In genomic region chr17:36791961-36792475, GRCh38 we compare ENCODE assay signal across 21 cellular contexts.
DNase-seq lines count a peak whose midpoint lies in the region; ATAC-seq and TF ChIP-seq lines count a peak whose summit lies in the region.
"Had no signal": no experiment of that assay in that cellular context is flagged by ENCODE, and none has a peak within 500 bp of the region (broad histone marks: within the 10 kb centered on the region; RNA-seq: fewer than 3 reads in every experiment).

No MANE protein-coding gene starts in this region.

- peak overlapping the region; percentile 40 for H3K27ac ChIP-seq in HUES48 (ENCODE audit: low read depth, low read length)
- no peak overlapping the region for H3K27ac ChIP-seq in neural progenitor cell
- H3K27ac ChIP-seq: BLaER1, GM23248, Peyer's patch, SJSA1 had no signal

- H3K9ac ChIP-seq in HUES48 (ENCODE audit: low read depth, low read length) = no peak overlapping the region
- H3K9ac ChIP-seq in neural progenitor cell = no peak overlapping the region
- H3K9ac ChIP-seq: BLaER1, GM23248 had no signal

- no peak overlapping the region for H3K4me3 Mint-ChIP-seq in T-helper 17 cell
- no peak overlapping the region for H3K4me3 Mint-ChIP-seq in neural progenitor cell
- H3K4me3 Mint-ChIP-seq: CD4-positive, alpha-beta T cell had no signal

- H3K27me3 Mint-ChIP-seq in T-helper 17 cell (peaks cover 31% of the 10 kb centered on the region), neural progenitor cell (ENCODE audit: insufficient read depth, low read depth) (peaks cover 18% of the 10 kb centered on the region)

- peak overlapping the region; percentile 12 for H3K27ac Mint-ChIP-seq in T-helper 17 cell
- no peak overlapping the region for H3K27ac Mint-ChIP-seq in neural progenitor cell
- H3K27ac Mint-ChIP-seq in activated naive CD4-positive, alpha-beta T cell treated with anti-CD3 and anti-CD28 coated beads, Interleukin-2, amount 50 U/mL, for 72 hours = no peak overlapping the region
- H3K27ac Mint-ChIP-seq: CD4-positive, alpha-beta T cell had no signal

- no peaks in the 10 kb centered on the region for H3K9me3 Mint-ChIP-seq in neural progenitor cell
- no peaks in the 10 kb centered on the region for H3K9me3 Mint-ChIP-seq in activated naive CD4-positive, alpha-beta T cell treated with anti-CD3 and anti-CD28 coated beads, Interleukin-2, amount 50 U/mL, for 72 hours
- H3K9me3 Mint-ChIP-seq: CD4-positive, alpha-beta T cell had no signal

- ATAC-seq in T-helper 17 cell = no peak
- ATAC-seq in activated naive CD4-positive, alpha-beta T cell treated with anti-CD3 and anti-CD28 coated beads, Interleukin-2, amount 50 U/mL, for 72 hours = no peak
- ATAC-seq: HCT116 had no signal

- H3K4me2 ChIP-seq in neural progenitor cell = peak overlapping the region; percentile 35
- H3K4me2 ChIP-seq: BLaER1 had no signal

- no peaks in the 10 kb centered on the region for H3K9me3 ChIP-seq in HUES48 (ENCODE audit: control insufficient read depth, insufficient read depth, low read length)
- H3K9me3 ChIP-seq in T-helper 17 cell (ENCODE audit: control insufficient read depth, low read length, poor library complexity, severe bottlenecking) = no peaks in the 10 kb centered on the region
- no peaks in the 10 kb centered on the region for H3K9me3 ChIP-seq in neural progenitor cell (ENCODE audit: low read depth)
- H3K9me3 ChIP-seq: BLaER1, Peyer's patch, SJSA1 had no signal

- H3K27me3 ChIP-seq in HUES48 (ENCODE audit: control insufficient read depth, insufficient read depth, low read length) = peaks cover 4% of the 10 kb centered on the region; the same call in 1 of the 2 replicates
- H3K27me3 ChIP-seq in neural progenitor cell = peaks cover 9% of the 10 kb centered on the region
- H3K27me3 ChIP-seq: BLaER1, Peyer's patch had no signal

- H3K4me1 Mint-ChIP-seq in T-helper 17 cell = peaks cover 2% of the 10 kb centered on the region
- H3K4me1 Mint-ChIP-seq in neural progenitor cell = peaks cover 13% of the 10 kb centered on the region

- no peak overlapping the region for H2AFZ ChIP-seq in neural progenitor cell (replicated peaks)
- H2AFZ ChIP-seq: GM23248 had no signal

- no peak for TF ChIP-seq CTCF in neural progenitor cell (IDR thresholded peaks at IDR 0.05)

- DNase-seq in T-helper 17 cell (no peak), islet precursor cell (peak; percentile 45), neural progenitor cell (ENCODE audit: low spot score) (no peak), NCI-H82 (lab: John Stamatoyannopoulos, UW) (no peak), RKO (ENCODE audit: low spot score) (no peak)
- no peak for DNase-seq in activated naive CD4-positive, alpha-beta T cell treated with anti-CD3 and anti-CD28 coated beads, Interleukin-2, amount 50 U/mL, for 72 hours (ENCODE audit: low spot score in 2 of 2)
- DNase-seq in activated CD4-positive, CD25-positive, alpha-beta regulatory T cell treated with anti-CD3 and anti-CD28 coated beads, Interleukin-2, amount 50 U/mL, for 72 hours = no peak
- DNase-seq: CD4-positive, alpha-beta T cell; COR-L47; DMS79; GM23248; Karpas-422; MV-4-11; NCI-H187; NCI-H2107; NCI-H510A treated with DMSO at 0.1 percent for 48 hours; Peyer's patch had no signal

- no peak overlapping the region for H3K4me3 ChIP-seq in HUES48 (ENCODE audit: low read depth, low read length)
- no peak overlapping the region for H3K4me3 ChIP-seq in neural progenitor cell
- H3K4me3 ChIP-seq: BLaER1, GM23248, Peyer's patch, SJSA1 had no signal

- H3K36me3 Mint-ChIP-seq in T-helper 17 cell (ENCODE audit: low read depth) (peaks cover 2% of the 10 kb centered on the region), neural progenitor cell (no peaks in the 10 kb centered on the region)
- no peaks in the 10 kb centered on the region for H3K36me3 Mint-ChIP-seq in activated naive CD4-positive, alpha-beta T cell treated with anti-CD3 and anti-CD28 coated beads, Interleukin-2, amount 50 U/mL, for 72 hours

- H3K36me3 ChIP-seq in HUES48 (ENCODE audit: control insufficient read depth, insufficient read depth, low read length) (no peaks in the 10 kb centered on the region), neural progenitor cell (no peaks in the 10 kb centered on the region)
- H3K36me3 ChIP-seq: BLaER1, Peyer's patch, SJSA1 had no signal

- H3K4me1 ChIP-seq in HUES48 (ENCODE audit: control insufficient read depth, insufficient read depth, low read length) (peaks cover 19% of the 10 kb centered on the region), neural progenitor cell (peaks cover 14% of the 10 kb centered on the region)
- H3K4me1 ChIP-seq: BLaER1, Peyer's patch, SJSA1 had no signal

- H3K79me2 ChIP-seq in neural progenitor cell (ENCODE audit: low read depth) = no peaks in the 10 kb centered on the region

- H3F3A ChIP-seq in neural progenitor cell (ENCODE audit: low read depth) = peaks cover 13% of the 10 kb centered on the region

- H4K20me1 ChIP-seq in neural progenitor cell (ENCODE audit: low read depth) = peaks cover 6% of the 10 kb centered on the region
- H4K20me1 ChIP-seq: BLaER1 had no signal
